Comparison of ENCODE assay signal across 9 cellular contexts in the genomic region with DNA sequence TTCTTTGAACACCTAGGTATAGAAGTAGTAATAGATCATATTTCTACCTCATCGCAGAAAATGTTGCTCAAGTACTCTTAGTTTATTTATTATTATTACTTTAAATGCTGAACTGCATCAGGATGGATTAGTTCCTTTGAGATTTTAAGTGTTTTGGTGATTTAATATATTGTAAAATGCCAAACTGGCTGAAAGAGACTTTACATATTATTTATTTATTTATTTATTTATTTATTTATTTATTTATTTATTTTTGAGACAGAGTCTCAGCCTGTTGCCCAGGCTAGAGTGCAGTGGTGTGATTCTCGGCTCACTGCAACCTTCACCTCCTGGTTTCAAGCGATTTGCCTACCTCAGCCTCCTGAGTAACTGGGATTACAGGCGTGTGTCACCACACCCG.
"Had no signal": no experiment of that assay in that cellular context is flagged by ENCODE, and none has a peak within 500 bp of the region (broad histone marks: within the 10 kb centered on the region; RNA-seq: fewer than 3 reads in every experiment).

No MANE protein-coding gene starts in this region.

- H3K9me3 ChIP-seq: HAP-1 had no signal

- H3K4me3 ChIP-seq: GM23248, HAP-1 had no signal

- FAIRE-seq: H1 had no signal

- H3K27ac ChIP-seq: GM23248 had no signal

- H3K4me3 Mint-ChIP-seq: H9, HFFc6 had no signal

- H3K9me3 Mint-ChIP-seq: H9, HFFc6 had no signal

- H3K27ac Mint-ChIP-seq: HFFc6 had no signal

- H2AFZ ChIP-seq: GM23248 had no signal

- H3K4me1 ChIP-seq: HAP-1 had no signal

- H3K9ac ChIP-seq: GM23248 had no signal

- ATAC-seq: HCT116 had no signal

- DNase-seq: GM23248, GOT3, H7, H9, HCEC 1CT, HFFc6 had no signal
